ENCODE assay signal across 10 cellular contexts in the genomic region with DNA sequence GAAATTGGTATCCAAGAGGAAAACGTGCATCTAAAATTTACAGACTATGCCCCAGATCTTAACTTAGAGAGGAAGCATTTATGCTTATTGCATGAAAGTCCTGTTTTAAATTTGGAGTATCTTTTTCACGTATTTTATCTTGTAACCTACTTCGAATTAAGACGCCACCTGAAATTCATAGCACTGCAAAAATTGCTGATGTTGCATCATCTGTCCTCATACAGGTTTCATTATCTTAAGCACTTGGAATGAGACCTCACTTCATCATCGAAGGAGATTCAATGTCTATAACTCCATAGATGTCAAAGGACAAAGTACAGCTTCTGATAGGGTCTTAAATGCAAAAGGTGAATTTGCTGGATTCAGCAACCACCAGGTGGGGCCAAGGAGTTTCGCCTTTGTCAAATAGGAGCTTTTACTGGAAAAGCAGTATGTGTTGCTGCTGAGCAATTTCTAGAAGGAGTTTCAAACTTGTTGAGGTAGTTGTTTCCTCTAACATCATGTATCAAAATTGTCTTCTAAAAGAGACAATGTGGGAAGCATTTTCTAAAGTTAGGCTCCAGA.
A peak's percentile ranks its signal among the peaks of the same experiment; 100 is the strongest.
DNase-seq lines count a peak whose midpoint lies in the region; ATAC-seq, FAIRE-seq and TF ChIP-seq lines count a peak whose summit lies in the region.
"Had no signal": no experiment of that assay in that cellular context is flagged by ENCODE, and none has a peak within 500 bp of the region (broad histone marks: within the 10 kb centered on the region; RNA-seq: fewer than 3 reads in every experiment).

No MANE protein-coding gene starts in this region.

- peak; percentile 68 for FAIRE-seq in urothelium cell line (lab: Jason Lieb, UNC)

- peak in 7 of 9 donors; percentile 17 to 41 (median 32) for TF ChIP-seq CTCF in heart right ventricle (IDR thresholded peaks at IDR 0.05)
- TF ChIP-seq CTCF in right atrium auricular region (IDR thresholded peaks at IDR 0.05): peak in 1 of 2 donors; percentile 44
- TF ChIP-seq CTCF in epithelial cell of proximal tubule (conservative IDR thresholded peaks at IDR 0.05; ENCODE audit: low read depth, low read length): peak; percentile 66

- peaks cover 0 to 7% (median 0%) of the 10 kb centered on the region in 7 donors for H3K27me3 ChIP-seq in heart right ventricle
- H3K27me3 ChIP-seq in right atrium auricular region: no peaks in the 10 kb centered on the region
- H3K27me3 ChIP-seq: SJSA1 had no signal

- H3K4me3 ChIP-seq in heart right ventricle: no peak overlapping the region
- no peak overlapping the region for H3K4me3 ChIP-seq in right atrium auricular region
- H3K4me3 ChIP-seq in epithelial cell of proximal tubule (ENCODE audit: low read depth, low read length): no peak overlapping the region
- H3K4me3 ChIP-seq: SJSA1 had no signal

- no peaks in the 10 kb centered on the region for H3K4me1 ChIP-seq in heart right ventricle
- no peaks in the 10 kb centered on the region for H3K4me1 ChIP-seq in right atrium auricular region
- H3K4me1 ChIP-seq: SJSA1 had no signal

- H3K27ac ChIP-seq in heart right ventricle (no peak overlapping the region), right atrium auricular region (no peak overlapping the region)
- H3K27ac ChIP-seq: SJSA1 had no signal

- ATAC-seq in heart right ventricle (no peak), left lobe of liver (no peak), HG03432 (IDR thresholded peaks at IDR 0.05; ENCODE audit: unreplicated experiment) (no peak)
- ATAC-seq: esophagus mucosa had no signal

- intact Hi-C loops in heart right ventricle (cut with DNase I): no loop called here

- no peak for DNase-seq in heart right ventricle
- no peak for DNase-seq in right atrium auricular region (ENCODE audit: low spot score)
- DNase-seq in NCI-H460 (ENCODE audit: extremely low read depth, low read depth): peak; percentile 5
- DNase-seq in epithelial cell of proximal tubule (ENCODE audit: low read depth): no peak
- DNase-seq in urothelium cell line (ENCODE audit: low spot score): peak; percentile 40
- no peak for DNase-seq in epidermal melanocyte (ENCODE audit: insufficient read length, low spot score)
- DNase-seq in left lobe of liver (ENCODE audit: low spot score): no peak

- no peaks in the 10 kb centered on the region for H3K36me3 ChIP-seq in heart right ventricle
- H3K36me3 ChIP-seq in right atrium auricular region: no peaks in the 10 kb centered on the region
- H3K36me3 ChIP-seq: SJSA1 had no signal

- H3K9me3 ChIP-seq in heart right ventricle (peaks cover 0 to 10% (median 0%) of the 10 kb centered on the region in 11 donors), right atrium auricular region (no peaks in the 10 kb centered on the region)
- H3K9me3 ChIP-seq: SJSA1 had no signal

- 67 to 69% methylated on average over 6 of the region's 6 CpGs for WGBS in heart right ventricle, 2 donors

Comparison
In these comparisons a context has a peak if more than half of its experiments do, and no peak if none do; other contexts are left out.
1. DNase-seq: peak in NCI-H460 (single experiment) and urothelium cell line (single experiment); none in heart right ventricle (0 of 2), right atrium auricular region (single experiment), epithelial cell of proximal tubule (single experiment), epidermal melanocyte (single experiment) and left lobe of liver (single experiment).